Comparison of ENCODE assay signal across 19 cellular contexts in the genomic region with DNA sequence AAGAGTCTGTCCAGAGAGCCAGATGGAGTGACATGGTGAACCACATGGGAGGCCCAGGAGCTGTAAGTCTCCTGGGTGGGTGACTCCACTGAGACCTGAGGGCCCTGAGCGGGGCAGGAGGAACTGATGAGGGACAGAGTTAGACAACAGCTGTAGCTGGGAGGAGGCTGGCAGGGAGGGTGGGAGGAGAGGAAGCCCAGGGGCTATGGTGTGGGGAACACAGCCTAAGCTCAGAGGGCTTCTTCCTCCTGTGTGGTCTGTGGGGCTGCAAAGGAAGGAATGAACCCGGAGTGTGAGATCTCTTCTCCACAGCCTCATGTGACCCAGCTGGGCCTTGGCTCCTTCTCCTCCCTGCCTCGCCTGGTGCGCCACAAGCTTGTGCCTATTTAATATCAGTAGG.
DNase-seq lines count a peak whose midpoint lies in the region; ATAC-seq, FAIRE-seq and TF ChIP-seq lines count a peak whose summit lies in the region.
"Had no signal": no experiment of that assay in that cellular context is flagged by ENCODE, and none has a peak within 500 bp of the region (broad histone marks: within the 10 kb centered on the region; RNA-seq: fewer than 3 reads in every experiment).

No MANE protein-coding gene starts in this region.

- no peak for ATAC-seq in central memory CD8-positive, alpha-beta T cell (replicated peaks; ENCODE audit: extremely low read depth, poor library complexity, severe bottlenecking)
- ATAC-seq in left lung (peak; percentile 64), HG03520 (IDR thresholded peaks at IDR 0.05; ENCODE audit: unreplicated experiment) (no peak), GM18861 (IDR thresholded peaks at IDR 0.05; ENCODE audit: unreplicated experiment) (no peak)

- H3K27ac Mint-ChIP-seq in central memory CD8-positive, alpha-beta T cell (ENCODE audit: low read depth) = no peak overlapping the region
- H3K27ac Mint-ChIP-seq: activated CD4-positive, alpha-beta T cell treated with anti-CD3 and anti-CD28 coated beads, Interleukin-2, amount 10 ng/mL, durations not matched to agents 7 days and 5 days; CD8-positive, alpha-beta memory T cell had no signal

- no peak for TF ChIP-seq CTCF in left lung (IDR thresholded peaks at IDR 0.05)

- peaks cover 25% of the 10 kb centered on the region for H3K9me3 ChIP-seq in BLaER1
- H3K9me3 ChIP-seq in KOPT-K1 (ENCODE audit: insufficient read depth, low read length, poor library complexity, severe bottlenecking) = peaks cover under 1% of the 10 kb centered on the region
- peaks cover 0 to 7% of the 10 kb centered on the region in 2 donors for H3K9me3 ChIP-seq in left lung
- H3K9me3 ChIP-seq: breast epithelium had no signal

- no peak overlapping the region for H3K4me3 Mint-ChIP-seq in central memory CD8-positive, alpha-beta T cell
- H3K4me3 Mint-ChIP-seq: activated CD4-positive, alpha-beta T cell treated with anti-CD3 and anti-CD28 coated beads, Interleukin-2, amount 10 ng/mL, durations not matched to agents 7 days and 5 days; CD8-positive, alpha-beta memory T cell had no signal

- H3K9ac ChIP-seq in BLaER1 = 0 out of 2 replicates have a peak overlapping the region, but pooled peaks have one; percentile 30

- H3K4me3 ChIP-seq in BLaER1 = no peak overlapping the region
- H3K4me3 ChIP-seq in left lung = no peak overlapping the region
- H3K4me3 ChIP-seq: breast epithelium had no signal

- no peaks in the 10 kb centered on the region for H4K20me1 ChIP-seq in BLaER1

- H3K27me3 ChIP-seq in BLaER1 (no peaks in the 10 kb centered on the region), left lung (peaks cover 0 to 13% of the 10 kb centered on the region in 2 donors)
- H3K27me3 ChIP-seq: breast epithelium had no signal

- no peaks in the 10 kb centered on the region for H3K4me1 Mint-ChIP-seq in central memory CD8-positive, alpha-beta T cell
- H3K4me1 Mint-ChIP-seq: activated CD4-positive, alpha-beta T cell treated with anti-CD3 and anti-CD28 coated beads, Interleukin-2, amount 10 ng/mL, durations not matched to agents 7 days and 5 days; CD8-positive, alpha-beta memory T cell had no signal

- H3K36me3 ChIP-seq in BLaER1 = no peaks in the 10 kb centered on the region
- H3K36me3 ChIP-seq in KOPT-K1 (ENCODE audit: insufficient read depth, low read length) = no peaks in the 10 kb centered on the region
- H3K36me3 ChIP-seq in left lung = no peaks in the 10 kb centered on the region
- H3K36me3 ChIP-seq: breast epithelium had no signal

- DNase-seq in central memory CD8-positive, alpha-beta T cell (ENCODE audit: low spot score in 2 of 2) = peak; percentile 1 to 6
- peak in 1 of 2 donors; percentile 44 for DNase-seq in left lung
- DNase-seq in iPS-NIHi11 (ENCODE audit: low spot score) = no peak
- no peak for DNase-seq in GM19239 (ENCODE audit: insufficient read length, low spot score)
- DNase-seq: activated CD4-positive, alpha-beta T cell treated with anti-CD3 and anti-CD28 coated beads, Interleukin-2, amount 10 ng/mL, durations not matched to agents 7 days and 5 days; activated effector memory CD4-positive, alpha-beta T cell treated with anti-CD3 and anti-CD28 coated beads, Interleukin-2, amount 50 U/mL, for 16 hours; CD8-positive, alpha-beta memory T cell; foreskin melanocyte; kidney glomerular epithelial cell; midbrain; NCI-H2081; NCI-H446 treated with DMSO at 0.1 percent for 48 hours; NK-92 treated with Interleukin-12 subunit alpha and Interleukin-12 subunit beta, amount 100 ng/mL, for 24 hours had no signal

- H3K9me3 Mint-ChIP-seq in central memory CD8-positive, alpha-beta T cell = peaks cover 13% of the 10 kb centered on the region

- no peaks in the 10 kb centered on the region for H3K36me3 Mint-ChIP-seq in central memory CD8-positive, alpha-beta T cell (ENCODE audit: insufficient read depth)

- no peak for FAIRE-seq in GM19239 (lab: Jason Lieb, UNC)
- FAIRE-seq: H1 had no signal

- intact Hi-C loops in left lung (cut with DNase I) = no loop called here

- H3K4me2 ChIP-seq in BLaER1 = peak overlapping the region; percentile 82

- peaks cover 78% of the 10 kb centered on the region for H3K27me3 Mint-ChIP-seq in central memory CD8-positive, alpha-beta T cell

- H3K27ac ChIP-seq in BLaER1 (peak overlapping the region; percentile 66), KOPT-K1 (ENCODE audit: low read depth, low read length, poor library complexity, severe bottlenecking) (peak overlapping the region; percentile 100), left lung (no peak overlapping the region)
- H3K27ac ChIP-seq: breast epithelium had no signal

- H3K4me1 ChIP-seq in BLaER1 = peaks cover 92% of the 10 kb centered on the region
- no peaks in the 10 kb centered on the region for H3K4me1 ChIP-seq in left lung
- H3K4me1 ChIP-seq: breast epithelium had no signal

Comparison
In these comparisons a context has a peak if more than half of its experiments do, and no peak if none do; other contexts are left out.
1. H3K27ac ChIP-seq: peak in BLaER1 (single experiment) and KOPT-K1 (single experiment); none in left lung (0 of 2).
2. DNase-seq: peak in central memory CD8-positive, alpha-beta T cell (2 of 2); none in iPS-NIHi11 (single experiment) and GM19239 (single experiment).